Comparison of ENCODE assay signal across 22 cellular contexts in genomic region chr9:108080285-108080684, GRCh38.
"Had no signal": no experiment of that assay in that cellular context is flagged by ENCODE, and none has a peak within 500 bp of the region (broad histone marks: within the 10 kb centered on the region; RNA-seq: fewer than 3 reads in every experiment).

No MANE protein-coding gene starts in this region.

- FAIRE-seq: colon, endothelial cell of umbilical vein, frontal cortex, kidney had no signal

- H3K4me1 ChIP-seq: esophagus muscularis mucosa, foreskin keratinocyte, gastroesophageal sphincter, left lung, lower lobe of right lung had no signal

- DNase-seq: dermis blood vessel endothelial cell; dorsolateral prefrontal cortex; effector CD4-positive, alpha-beta T cell; effector memory CD4-positive, alpha-beta T cell; foreskin keratinocyte; heart left ventricle; hypothalamus; immature natural killer cell; islet precursor cell; kidney; kidney glomerular epithelial cell; left lung; lower lobe of right lung; mesendoderm; midbrain had no signal

- H3K79me2 ChIP-seq: hepatocyte had no signal

- ATAC-seq: foreskin keratinocyte, gastroesophageal sphincter, left lung, lower lobe of right lung had no signal

- H2AFZ ChIP-seq: hepatocyte had no signal

- H3K27me3 ChIP-seq: esophagus muscularis mucosa, foreskin keratinocyte, gastroesophageal sphincter, heart left ventricle, hepatocyte, left lung had no signal

- H3K4me3 ChIP-seq: coronary artery, dorsolateral prefrontal cortex, esophagus muscularis mucosa, gastroesophageal sphincter, heart left ventricle, hepatocyte, left lung, lower lobe of right lung had no signal

- H3K27ac ChIP-seq: coronary artery, dorsolateral prefrontal cortex, esophagus muscularis mucosa, foreskin keratinocyte, gastroesophageal sphincter, hepatocyte, left lung, lower lobe of right lung had no signal

- H3K9me3 ChIP-seq: esophagus muscularis mucosa, gastroesophageal sphincter, heart left ventricle, left lung, lower lobe of right lung had no signal

- H3K4me2 ChIP-seq: hepatocyte had no signal

- H3K36me3 ChIP-seq: esophagus muscularis mucosa, gastroesophageal sphincter, heart left ventricle, left lung, lower lobe of right lung had no signal
